In genomic region chr22:38051900-38052862, GRCh38 we compare ENCODE assay signal across 8 cellular contexts. TPM values are rescaled to one million over a fixed set of nuclear protein-coding genes. Genes with fewer than 3 reads are reported as not detected.
A peak's percentile ranks its signal among the peaks of the same experiment; 100 is the strongest.
DNase-seq lines count a peak whose midpoint lies in the region; ATAC-seq and TF ChIP-seq lines count a peak whose summit lies in the region.

No MANE protein-coding gene starts in this region.

- BruUV-seq in OCI-LY7 (replicated peaks; lab: Mats Ljungman, UMichigan) = no TSS peak

- H3K36me3 ChIP-seq in KMS-11 (ENCODE audit: insufficient read depth) = no peaks in the 10 kb centered on the region
- no peaks in the 10 kb centered on the region for H3K36me3 ChIP-seq in OCI-LY7 (ENCODE audit: insufficient read depth, low read length)

- TF ChIP-seq CTCF in GM10266 (IDR thresholded peaks at IDR 0.05; ENCODE audit: control insufficient read depth, insufficient read depth, low read depth, missing control alignments) (peak; percentile 95), KMS-11 (conservative IDR thresholded peaks at IDR 0.05; ENCODE audit: low read depth, low read length) (peak; percentile 89), OCI-LY7 (conservative IDR thresholded peaks at IDR 0.05; ENCODE audit: low read length) (peak; percentile 98)

- POLR2A ChIA-PET in OCI-LY7 (lab: Charles Lee) = no interaction called here

- ATAC-seq in GM21528 (IDR thresholded peaks at IDR 0.05; ENCODE audit: low FRiP score, unreplicated experiment) = no peak

- no peaks in the 10 kb centered on the region for H3K9me3 ChIP-seq in OCI-LY7 (ENCODE audit: low read length)

- CTCF ChIA-PET in OCI-LY7 (lab: Charles Lee; ENCODE audit: unreplicated experiment) = interaction anchor here (0.6 to 1.6 kb wide), 8 partner anchors 14 to 520 kb away, joined by 3 to 6 read pairs (median 4); partner anchors contain the start of gene MAFF

- intact Hi-C loops in OCI-LY7 (cut with micrococcal nuclease; ENCODE audit: unreplicated experiment) = loop anchor here (1.0 to 10.0 kb wide), 7 partner anchors 52 to 653 kb away; partner anchors contain the start of genes GTPBP1 and JOSD1

- H3K4me3 ChIP-seq in KMS-11 (IDR thresholded peaks at IDR 0.05; ENCODE audit: insufficient read depth, low read depth, low read length) = no peak overlapping the region
- H3K4me3 ChIP-seq in OCI-LY7 (ENCODE audit: low read depth, low read length, poor library complexity, severe bottlenecking) = no peak overlapping the region

- H3K4me1 ChIP-seq in KMS-11 (ENCODE audit: low read depth, poor library complexity, severe bottlenecking) (peaks cover 11% of the 10 kb centered on the region), OCI-LY7 (ENCODE audit: insufficient read depth, low read length, poor library complexity, severe bottlenecking) (peaks cover 45% of the 10 kb centered on the region)

- H4K20me1 ChIP-seq in KMS-11 (ENCODE audit: insufficient read depth) (no peaks in the 10 kb centered on the region), OCI-LY7 (ENCODE audit: insufficient read depth, low read length) (no peaks in the 10 kb centered on the region)

- H2AFZ ChIP-seq in KMS-11 (ENCODE audit: low read depth) = peak overlapping the region; percentile 79; the same call in 1 of the 2 replicates
- peak overlapping the region; percentile 45; the same call in 1 of the 2 replicates for H2AFZ ChIP-seq in OCI-LY7 (ENCODE audit: low read length)

- H3K9ac ChIP-seq in KMS-11 = no peak overlapping the region

- peak overlapping the region; percentile 36; the same call in 1 of the 2 replicates for H3K4me2 ChIP-seq in KMS-11
- peak overlapping the region; percentile 52 for H3K4me2 ChIP-seq in OCI-LY7 (ENCODE audit: low read length)

- H3K27me3 ChIP-seq in KMS-11 (ENCODE audit: insufficient read depth, low read depth) = no peaks in the 10 kb centered on the region

- no peaks in the 10 kb centered on the region for H3K9me2 ChIP-seq in OCI-LY7 (ENCODE audit: insufficient read depth, low read length)

- H3K27ac ChIP-seq in KMS-11 (no peak overlapping the region), OCI-LY7 (ENCODE audit: low read depth, low read length, poor library complexity, severe bottlenecking) (peak overlapping the region; percentile 60), epithelial cell of prostate (no peak overlapping the region)

- H3K79me2 ChIP-seq in KMS-11 (ENCODE audit: insufficient read depth, low read depth) (no peaks in the 10 kb centered on the region), OCI-LY7 (ENCODE audit: insufficient read depth, low read depth, low read length) (no peaks in the 10 kb centered on the region)

- peak; percentile 88 for DNase-seq in GM10266 (ENCODE audit: extremely low spot score)
- peak; percentile 92 for DNase-seq in OCI-LY7 (ENCODE audit: low spot score)
- peak; percentile 69 for DNase-seq in activated T-cell treated with anti-CD3 and anti-CD28 coated beads for 1 hour (ENCODE audit: low read depth)
- peak; percentile 14 for DNase-seq in epithelial cell of prostate (ENCODE audit: low read depth, low spot score)
- DNase-seq in myocyte (ENCODE audit: low read depth) = peak; percentile 80
- peak; percentile 56 for DNase-seq in stimulated activated CD8-positive, alpha-beta memory T cell treated with anti-CD3 and anti-CD28 coated beads, Interleukin-7, amount 100 ng/mL, for 24 hours (ENCODE audit: low read depth)

RNA-seq across cellular contexts. Expression of gene PICK1, which starts 5.0 kb away (rescaled TPM):
- total RNA-seq in OCI-LY7 (2014; rRNA removed; shearing (Covaris generic)) = 19.2 and 28.5 TPM in 2 replicates
- 23.8 and 25.6 TPM in 2 replicates for total RNA-seq in OCI-LY7 (2022)
- 6.3 and 8.7 TPM in 2 replicates for total RNA-seq in myocyte
- polyA plus RNA-seq in myocyte (2012) = 6.0 TPM

RNA-seq across cellular contexts. Expression of gene SLC16A8, which starts 31.8 kb away (rescaled TPM):
- total RNA-seq in OCI-LY7 (2014; rRNA removed; shearing (Covaris generic)) = not detected in 2 replicates
- total RNA-seq in OCI-LY7 (2022) (not detected in 2 replicates), myocyte (0.56 TPM in 1 of 2 replicates, not detected in the other)
- 0.15 TPM for polyA plus RNA-seq in myocyte (2012)

RNA-seq across cellular contexts. Expression of gene BAIAP2L2, which starts 58.3 kb away (rescaled TPM):
- total RNA-seq in OCI-LY7 (2014; rRNA removed; shearing (Covaris generic)) = 0.35 and 0.41 TPM in 2 replicates
- total RNA-seq in OCI-LY7 (2022) (1.9 and 2.4 TPM in 2 replicates), myocyte (0.10 and 0.45 TPM in 2 replicates)
- polyA plus RNA-seq in myocyte (2012) = 0.28 TPM

Comparison
In these comparisons a context has a peak if more than half of its experiments do, and no peak if none do; other contexts are left out.
1. DNase-seq: peak in every context shown above with its lines; median percentile 92 in OCI-LY7; 88 in GM10266; 80 in myocyte; 69 in activated T-cell treated with anti-CD3 and anti-CD28 coated beads for 1 hour; 56 in stimulated activated CD8-positive, alpha-beta memory T cell treated with anti-CD3 and anti-CD28 coated beads, Interleukin-7, amount 100 ng/mL, for 24 hours; 14 in epithelial cell of prostate.